37 cellular contexts compared by ENCODE assay signal in genomic region chr7:72106405-72106804, GRCh38.
DNase-seq lines count a peak whose midpoint lies in the region; ATAC-seq, FAIRE-seq and TF ChIP-seq lines count a peak whose summit lies in the region.
"Had no signal": no experiment of that assay in that cellular context is flagged by ENCODE, and none has a peak within 500 bp of the region (broad histone marks: within the 10 kb centered on the region; RNA-seq: fewer than 3 reads in every experiment).

No MANE protein-coding gene starts in this region.

- no TSS peak for BruUV-seq in HepG2 (replicated peaks; lab: Mats Ljungman, UMichigan)
- no TSS peak for BruUV-seq in K562 (replicated peaks; lab: Mats Ljungman, UMichigan)

- H3K36me3 Mint-ChIP-seq in activated B cell treated with CpG ODN at 0.5 μM for 24 hours (ENCODE audit: low read depth), result no peaks in the 10 kb centered on the region
- H3K36me3 Mint-ChIP-seq: CD14-positive monocyte; CD4-positive, alpha-beta memory T cell; CD4-positive, CD25-positive, alpha-beta regulatory T cell; CD8-positive, alpha-beta memory T cell; CD8-positive, alpha-beta T cell had no signal

- H3K27me3 ChIP-seq in HepG2 (ENCODE audit: control insufficient read depth in 1 of 2, insufficient read depth in 2 of 2, low read length in 2 of 2) (no peaks in the 10 kb centered on the region; a peak in 1 of 5 replicates), right lobe of liver (no peaks in the 10 kb centered on the region), K562 (ENCODE audit: control insufficient read depth in 2 of 2, insufficient read depth in 2 of 2, low read length in 2 of 2) (no peaks in the 10 kb centered on the region; a peak in 1 of 5 replicates), small intestine (ENCODE audit: control insufficient read depth in 2 of 2, insufficient read depth in 2 of 2, low read length in 2 of 2) (no peaks in the 10 kb centered on the region)
- H3K27me3 ChIP-seq: BE2C; BLaER1; BLaER1 treated with 17β-estradiol and CSF1 and Interleukin-3, amounts not matched to agents 10 nM and 100 nM had no signal

- TF ChIP-seq EP300 in HepG2 (IDR thresholded peaks at IDR 0.05; ENCODE audit: low read depth in 2 of 2, low read length in 2 of 2) (no peak), HepG2 (CRISPR knock-in tag; IDR thresholded peaks at IDR 0.05; ENCODE audit: borderline replicate concordance) (no peak), K562 (IDR thresholded peaks at IDR 0.05; ENCODE audit: low read length) (no peak)

- H3K4me2 ChIP-seq in HepG2 (ENCODE audit: low read depth, low read length) (no peak overlapping the region), K562 (ENCODE audit: insufficient read depth, low read length) (no peak overlapping the region)
- H3K4me2 ChIP-seq: A549; BLaER1; BLaER1 treated with 17β-estradiol and CSF1 and Interleukin-3, amounts not matched to agents 10 nM and 100 nM had no signal

- no peaks in the 10 kb centered on the region for H3K9me1 ChIP-seq in K562 (ENCODE audit: control insufficient read depth, insufficient read depth, low read length)

- no peaks in the 10 kb centered on the region for H3K4me1 Mint-ChIP-seq in activated B cell treated with CpG ODN at 0.5 μM for 24 hours
- H3K4me1 Mint-ChIP-seq: B cell; CD4-positive, alpha-beta memory T cell; CD4-positive, CD25-positive, alpha-beta regulatory T cell; CD8-positive, alpha-beta memory T cell had no signal

- H3K4me3 ChIP-seq in HepG2 (replicated peaks in 1 of 3; ENCODE audit: insufficient read depth in 1 of 3, low read depth in 2 of 3, low read length in 3 of 3) (no peak overlapping the region), right lobe of liver (no peak overlapping the region), HEK293 (ENCODE audit: low read depth, low read length) (no peak overlapping the region), K562 (no peak overlapping the region), small intestine (ENCODE audit: low read depth in 1 of 2, low read length in 2 of 2) (no peak overlapping the region)
- H3K4me3 ChIP-seq: A549; BLaER1; BLaER1 treated with 17β-estradiol and CSF1 and Interleukin-3, amounts not matched to agents 10 nM and 100 nM had no signal

- in situ Hi-C loops in HepG2 (cut with HindIII; ENCODE audit: extremely low pct_ligation_motif_present, low pct_unique_long_range_greater_than_20kb), result no loop called here
- in situ Hi-C loops in K562 (cut with MboI), result no loop called here

- H3K9me3 ChIP-seq in HepG2 (ENCODE audit: low read length), result peaks cover 13% of the 10 kb centered on the region
- peaks cover 0 to 6% (median 0%) of the 10 kb centered on the region in 4 donors for H3K9me3 ChIP-seq in right lobe of liver
- no peaks in the 10 kb centered on the region for H3K9me3 ChIP-seq in HEK293 (ENCODE audit: control insufficient read depth, insufficient read depth, low read depth, low read length)
- H3K9me3 ChIP-seq in K562 (replicated peaks; ENCODE audit: control insufficient read depth, insufficient read depth, low read depth, low read length), result no peaks in the 10 kb centered on the region
- peaks cover 2% of the 10 kb centered on the region for H3K9me3 ChIP-seq in small intestine (ENCODE audit: control insufficient read depth, low read depth)
- H3K9me3 ChIP-seq: A549, BE2C had no signal

- no peak for TF ChIP-seq CTCF in HepG2 (CRISPR knock-in tag; IDR thresholded peaks at IDR 0.05)
- TF ChIP-seq CTCF in right lobe of liver (IDR thresholded peaks at IDR 0.05), result no peak
- TF ChIP-seq CTCF in HEK293 (tag by site-specific recombination; IDR thresholded peaks at IDR 0.05), result no peak
- TF ChIP-seq CTCF in activated B cell treated with CpG ODN at 0.5 μM for 24 hours (IDR thresholded peaks at IDR 0.05), result peak; percentile 37
- no peak for TF ChIP-seq CTCF in K562 (IDR thresholded peaks at IDR 0.05 in 2 of 3, conservative IDR thresholded peaks at IDR 0.05 in 1 of 3; ENCODE audit: insufficient read depth in 2 of 3, low read depth in 1 of 3, low read length in 3 of 3)

- H3K79me2 ChIP-seq in HepG2 (ENCODE audit: insufficient read depth, low read length), result no peaks in the 10 kb centered on the region
- no peaks in the 10 kb centered on the region for H3K79me2 ChIP-seq in K562 (ENCODE audit: control insufficient read depth, insufficient read depth, low read length)

- H3K27ac Mint-ChIP-seq in activated B cell treated with CpG ODN at 0.5 μM for 24 hours, result no peak overlapping the region
- H3K27ac Mint-ChIP-seq: B cell; CD4-positive, alpha-beta memory T cell; CD4-positive, alpha-beta T cell; CD4-positive, CD25-positive, alpha-beta regulatory T cell; CD8-positive, alpha-beta memory T cell; CD8-positive, alpha-beta T cell had no signal

- no peak for FAIRE-seq in HepG2 (lab: Jason Lieb, UNC)
- FAIRE-seq in K562 (lab: Jason Lieb, UNC), result no peak
- no peak for FAIRE-seq in small intestine (lab: Jason Lieb, UNC)
- FAIRE-seq: A204.1, A549, D721Med had no signal

- peaks cover 10% of the 10 kb centered on the region for H3K9me3 Mint-ChIP-seq in activated B cell treated with CpG ODN at 0.5 μM for 24 hours

- H3K4me1 ChIP-seq in HepG2 (ENCODE audit: insufficient read depth, low read length) (no peaks in the 10 kb centered on the region), right lobe of liver (no peaks in the 10 kb centered on the region), HEK293 (ENCODE audit: control insufficient read depth, insufficient read depth, low read length) (no peaks in the 10 kb centered on the region), K562 (replicated peaks in 1 of 2; ENCODE audit: control insufficient read depth in 2 of 2, insufficient read depth in 2 of 2, low read length in 2 of 2) (peaks cover 0 to 4% of the 10 kb centered on the region in 2 experiments; a peak in 2 of 5 replicates), small intestine (ENCODE audit: control insufficient read depth in 2 of 2, insufficient read depth in 1 of 2, low read depth in 1 of 2, low read length in 1 of 2) (no peaks in the 10 kb centered on the region)
- H3K4me1 ChIP-seq: A549, BLaER1, Caco-2 had no signal

- no peak for ATAC-seq in HepG2
- no peak for ATAC-seq in right lobe of liver
- no peak for ATAC-seq in activated B cell treated with CpG ODN at 0.5 μM for 24 hours (ENCODE audit: low read depth)
- no peak for ATAC-seq in K562
- ATAC-seq: A549; CD8-positive, alpha-beta T cell had no signal

- no peak overlapping the region for H2AFZ ChIP-seq in HepG2 (ENCODE audit: low read length)
- no peak overlapping the region for H2AFZ ChIP-seq in K562 (ENCODE audit: low read depth, low read length)

- POLR2A ChIA-PET in HepG2 (lab: Yijun Ruan, JAX) (no interaction called here), HEK293 (lab: Yijun Ruan, JAX) (no interaction called here), activated B cell treated with CpG ODN at 0.5 μM for 24 hours (lab: Charles Lee) (no interaction called here), K562 (lab: Yijun Ruan, JAX) (no interaction called here)

- no peak for TF ChIP-seq POLR2A in HepG2 (IDR thresholded peaks at IDR 0.05; ENCODE audit: insufficient read depth in 1 of 2, low read depth in 2 of 2, low read length in 2 of 2)
- no peak for TF ChIP-seq POLR2A in right lobe of liver (IDR thresholded peaks at IDR 0.05)
- no peak for TF ChIP-seq POLR2A in K562 (conservative IDR thresholded peaks at IDR 0.05)

- H4K20me1 ChIP-seq in HepG2 (ENCODE audit: insufficient read depth, low read length), result no peaks in the 10 kb centered on the region
- no peaks in the 10 kb centered on the region for H4K20me1 ChIP-seq in K562 (replicated peaks; ENCODE audit: control insufficient read depth, insufficient read depth, low read length)
- H4K20me1 ChIP-seq: BLaER1; BLaER1 treated with 17β-estradiol and CSF1 and Interleukin-3, amounts not matched to agents 10 nM and 100 nM had no signal

- intact Hi-C loops in HepG2 (cut with micrococcal nuclease; ENCODE audit: unreplicated experiment) (no loop called here), right lobe of liver (cut with DNase I) (no loop called here), activated B cell treated with CpG ODN at 0.5 μM for 24 hours (cut with micrococcal nuclease) (no loop called here), K562 (cut with micrococcal nuclease) (no loop called here)

- H3K4me3 Mint-ChIP-seq in activated B cell treated with CpG ODN at 0.5 μM for 24 hours, result no peak overlapping the region
- H3K4me3 Mint-ChIP-seq: B cell; CD14-positive monocyte; CD4-positive, alpha-beta memory T cell; CD4-positive, alpha-beta T cell; CD4-positive, CD25-positive, alpha-beta regulatory T cell; CD8-positive, alpha-beta memory T cell; CD8-positive, alpha-beta T cell had no signal

- no peak overlapping the region for H3K9ac ChIP-seq in HepG2 (ENCODE audit: insufficient read depth, low read depth, low read length)
- no peak overlapping the region for H3K9ac ChIP-seq in K562 (ENCODE audit: insufficient read depth in 1 of 2, low read depth in 2 of 2, low read length in 2 of 2)
- H3K9ac ChIP-seq: BLaER1; BLaER1 treated with 17β-estradiol and CSF1 and Interleukin-3, amounts not matched to agents 10 nM and 100 nM had no signal

- 4% methylated on average over 1 of the region's 1 CpG for WGBS in HepG2 (ENCODE audit: low lambda C conversion rate)
- WGBS in right lobe of liver (ENCODE audit: insufficient coverage, low coverage, low lambda C conversion rate, missing lambda C conversion rate), result 21% methylated on average over 1 of the region's 1 CpG
- WGBS in K562 (ENCODE audit: insufficient coverage, low coverage, missing lambda C conversion rate), result 0% methylated on average over 1 of the region's 1 CpG
- 44 to 65% (median 54%) methylated on average over 1 of the region's 1 CpG for WGBS in small intestine, 3 donors

- TF ChIP-seq RAD21 in HepG2 (CRISPR knock-in tag; IDR thresholded peaks at IDR 0.05), result no peak
- no peak for TF ChIP-seq RAD21 in K562 (CRISPR knock-in tag; conservative IDR thresholded peaks at IDR 0.05 in 1 of 2, IDR thresholded peaks at IDR 0.05 in 1 of 2)

- H3K27ac ChIP-seq in HepG2 (ENCODE audit: extremely low read length, insufficient read depth, low read length) (no peak overlapping the region), right lobe of liver (no peak overlapping the region), HEK293 (ENCODE audit: extremely low read depth, low read depth, low read length) (no peak overlapping the region), K562 (ENCODE audit: extremely low read depth, low read depth, low read length) (no peak overlapping the region), small intestine (ENCODE audit: low read depth in 1 of 2, low read length in 1 of 2) (no peak overlapping the region)
- H3K27ac ChIP-seq: 22Rv1; A549; BLaER1; BLaER1 treated with 17β-estradiol and CSF1 and Interleukin-3, amounts not matched to agents 10 nM and 100 nM; C4-2B had no signal

- no peaks in the 10 kb centered on the region for H3K27me3 Mint-ChIP-seq in activated B cell treated with CpG ODN at 0.5 μM for 24 hours
- H3K27me3 Mint-ChIP-seq: B cell; CD4-positive, alpha-beta memory T cell; CD4-positive, alpha-beta T cell; CD4-positive, CD25-positive, alpha-beta regulatory T cell; CD8-positive, alpha-beta memory T cell had no signal

- CTCF ChIA-PET in HepG2 (lab: Yijun Ruan, JAX; ENCODE audit: low intra/inter-chr PET ratio, low total read pairs), result no interaction called here
- CTCF ChIA-PET in HEK293 (lab: Yijun Ruan, JAX), result no interaction called here
- CTCF ChIA-PET in activated B cell treated with CpG ODN at 0.5 μM for 24 hours (lab: Charles Lee), result no interaction called here
- CTCF ChIA-PET in K562 (lab: Yijun Ruan, JAX; ENCODE audit: low intra/inter-chr PET ratio), result no interaction called here

- H3K36me3 ChIP-seq in HepG2 (replicated peaks in 1 of 2; ENCODE audit: control insufficient read depth in 1 of 2, insufficient read depth in 2 of 2, low read length in 2 of 2) (no peaks in the 10 kb centered on the region), right lobe of liver (no peaks in the 10 kb centered on the region), HEK293 (ENCODE audit: control insufficient read depth in 2 of 2, insufficient read depth in 1 of 2, low read length in 2 of 2) (no peaks in the 10 kb centered on the region), K562 (ENCODE audit: control insufficient read depth, insufficient read depth, low read length) (no peaks in the 10 kb centered on the region), small intestine (ENCODE audit: control insufficient read depth in 2 of 2, insufficient read depth in 2 of 2, low read length in 2 of 2) (no peaks in the 10 kb centered on the region)
- H3K36me3 ChIP-seq: BE2C; BLaER1; BLaER1 treated with 17β-estradiol and CSF1 and Interleukin-3, amounts not matched to agents 10 nM and 100 nM had no signal

- DNase-seq in HepG2 (ENCODE audit: low spot score), result no peak
- DNase-seq in right lobe of liver, result no peak
- DNase-seq in activated B cell treated with CpG ODN at 0.5 μM for 24 hours, result no peak
- no peak for DNase-seq in K562 (ENCODE audit: extremely low read depth in 1 of 4, low spot score in 3 of 4)
- DNase-seq in small intestine, result no peak
- DNase-seq in activated CD4-positive, CD25-positive, alpha-beta regulatory T cell treated with anti-CD3 and anti-CD28 coated beads, Interleukin-2, amount 50 U/mL, for 72 hours, result no peak
- no peak for DNase-seq in MV-4-11 (lab: John Stamatoyannopoulos, UW)
- DNase-seq: 8988T; ACHN; AML-193; BE2C; C1 segment of cervical spinal cord; Caco-2; Calu3; CD4-positive, alpha-beta memory T cell; CD4-positive, alpha-beta T cell; CD4-positive, CD25-positive, alpha-beta regulatory T cell; CD8-positive, alpha-beta memory T cell; CD8-positive, alpha-beta T cell; COR-L47; DMS 273 treated with DMSO at 0.1 percent for 48 hours; DMS153; DMS53; DMS79; DMS79 treated with DMSO at 0.1 percent for 48 hours; DND-41; EL had no signal

Comparison
In these comparisons a context has a peak if more than half of its experiments do, and no peak if none do; other contexts are left out.
1. Of the 241 proteins assayed by ChIP-seq in both HepG2 and K562: peak only in HepG2: PCBP2; only in K562: ZNF512; in both: none; in neither: 239.